Comparison of ENCODE assay signal across 9 cellular contexts in genomic region chr11:34345012-34345804, GRCh38. TPM values are rescaled to one million over a fixed set of nuclear protein-coding genes. Genes with fewer than 3 reads are reported as not detected.
DNase-seq lines count a peak whose midpoint lies in the region; ATAC-seq and TF ChIP-seq lines count a peak whose summit lies in the region.
"Had no signal": no experiment of that assay in that cellular context is flagged by ENCODE, and none has a peak within 500 bp of the region (broad histone marks: within the 10 kb centered on the region; RNA-seq: fewer than 3 reads in every experiment).

No MANE protein-coding gene starts in this region.

- TF ChIP-seq CTCF in fibroblast of mammary gland (conservative IDR thresholded peaks at IDR 0.05; ENCODE audit: control insufficient read depth, insufficient read depth, low read depth, low read length) = no peak
- no peak for TF ChIP-seq CTCF in tibial nerve (IDR thresholded peaks at IDR 0.05)

- peak; percentile 26 for DNase-seq in NCI-H1105 treated with DMSO at 0.1 percent for 48 hours (lab: John Stamatoyannopoulos, UW)
- no peak for DNase-seq in NCI-H1105 (lab: John Stamatoyannopoulos, UW)
- peak; percentile 92 for DNase-seq in NCI-H524 treated with DMSO at 0.1 percent for 48 hours (lab: John Stamatoyannopoulos, UW)
- DNase-seq in fibroblast of mammary gland (ENCODE audit: low read depth) = peak; percentile 89
- DNase-seq in tibial nerve (ENCODE audit: low spot score in 2 of 2) = peak; percentile 30 to 41
- DNase-seq in SK-N-DZ (ENCODE audit: low spot score) = no peak
- no peak for DNase-seq in KBM-7

- ATAC-seq in GM18517 (IDR thresholded peaks at IDR 0.05; ENCODE audit: unreplicated experiment) = no peak

- H3K27ac ChIP-seq in tibial nerve = peak overlapping the region in 3 of 4 donors; percentile 28 to 76 (median 72)
- H3K27ac ChIP-seq: 22Rv1 had no signal

- no peaks in the 10 kb centered on the region for H3K9me3 ChIP-seq in tibial nerve

- TF ChIP-seq POLR2A in tibial nerve (IDR thresholded peaks at IDR 0.05) = no peak

- peaks cover 0 to 83% (median 48%) of the 10 kb centered on the region in 4 donors for H3K4me1 ChIP-seq in tibial nerve

- H3K4me3 ChIP-seq in fibroblast of mammary gland (ENCODE audit: control insufficient read depth, low read depth, low read length) (no peak overlapping the region), tibial nerve (no peak overlapping the region)

- TF ChIP-seq EP300 in tibial nerve (IDR thresholded peaks at IDR 0.05) = no peak

- H3K36me3 ChIP-seq in tibial nerve = no peaks in the 10 kb centered on the region

- in situ Hi-C loops in KBM-7 (cut with MboI; ENCODE audit: low pct_unique_long_range_greater_than_20kb, low sequenced_read_pairs) = no loop called here

- 73 to 79% methylated on average over 8 to 9 of the region's 9 CpGs for WGBS in tibial nerve, 2 donors

- no peaks in the 10 kb centered on the region for H3K27me3 ChIP-seq in tibial nerve

RNA-seq across cellular contexts. Expression of gene ABTB2, which starts 12.6 kb away (rescaled TPM):
- total RNA-seq in tibial nerve = 1 to 10 TPM; 7.1 to 9.3 (median 7.7) TPM
- 0.03 TPM in 1 of 2 replicates, not detected in the other for polyA plus RNA-seq in SK-N-DZ (2014; cell fraction: cytosol; rRNA removed)
- polyA plus RNA-seq in SK-N-DZ (2014; cell fraction: nucleus; rRNA removed) = not detected in 2 replicates

Comparison
In these comparisons a context has a peak if more than half of its experiments do, and no peak if none do; other contexts are left out.
1. DNase-seq: peak in NCI-H1105 treated with DMSO at 0.1 percent for 48 hours (single experiment), NCI-H524 treated with DMSO at 0.1 percent for 48 hours (single experiment), fibroblast of mammary gland (single experiment) and tibial nerve (2 of 2); none in NCI-H1105 (single experiment), SK-N-DZ (single experiment) and KBM-7 (single experiment).